11 cellular contexts compared by ENCODE assay signal in the genomic region with DNA sequence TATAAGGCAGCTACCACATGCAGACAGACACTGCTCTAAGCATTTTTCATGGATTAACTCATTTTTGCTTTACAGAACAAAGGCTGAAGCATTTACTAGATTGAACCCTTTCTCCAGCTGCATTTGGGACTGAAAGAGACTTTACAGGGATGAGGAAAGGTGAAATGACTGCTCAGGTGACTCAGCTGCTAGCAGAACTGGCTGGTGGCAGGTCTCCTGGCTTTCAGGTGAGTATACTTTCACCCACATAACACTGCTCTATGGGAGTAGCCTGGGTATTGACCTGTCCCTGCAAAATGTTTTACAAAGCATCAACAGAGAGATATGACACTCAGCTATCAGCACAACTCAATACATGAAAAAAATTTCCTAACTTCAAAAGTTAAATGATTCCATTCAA. TPM values are rescaled to one million over a fixed set of nuclear protein-coding genes. Genes with fewer than 3 reads are reported as not detected.
"Had no signal": no experiment of that assay in that cellular context is flagged by ENCODE, and none has a peak within 500 bp of the region (broad histone marks: within the 10 kb centered on the region; RNA-seq: fewer than 3 reads in every experiment).

No MANE protein-coding gene starts in this region.

- ATAC-seq: HCT116, HepG2 had no signal

- H3K4me3 ChIP-seq: GM23248, HAP-1 had no signal

- H2AFZ ChIP-seq: GM23248 had no signal

- H3K4me1 ChIP-seq: HAP-1 had no signal

- H3K9me3 ChIP-seq: HAP-1 had no signal

- H3K36me3 ChIP-seq: HAP-1 had no signal

- H3K9ac ChIP-seq: GM23248 had no signal

- H3K27ac ChIP-seq: GM23248, HL-60 had no signal

- DNase-seq: GM23248, GOT3, H7, HFFc6 had no signal

RNA-seq across cellular contexts. Expression of gene CCDC185, which starts 2.6 kb away (rescaled TPM):
- total RNA-seq: GM23248, H4, H7, HepG2, HFFc6, HT1080 had no signal
- polyA plus RNA-seq: GM23248, HepG2, IgD-negative memory B cell had no signal

RNA-seq across cellular contexts. Expression of gene SUSD4, which starts 26.6 kb away (rescaled TPM):
- total RNA-seq: HepG2 had no signal
- polyA plus RNA-seq: HepG2 had no signal
